Comparison of ENCODE assay signal across 9 cellular contexts in the genomic region with DNA sequence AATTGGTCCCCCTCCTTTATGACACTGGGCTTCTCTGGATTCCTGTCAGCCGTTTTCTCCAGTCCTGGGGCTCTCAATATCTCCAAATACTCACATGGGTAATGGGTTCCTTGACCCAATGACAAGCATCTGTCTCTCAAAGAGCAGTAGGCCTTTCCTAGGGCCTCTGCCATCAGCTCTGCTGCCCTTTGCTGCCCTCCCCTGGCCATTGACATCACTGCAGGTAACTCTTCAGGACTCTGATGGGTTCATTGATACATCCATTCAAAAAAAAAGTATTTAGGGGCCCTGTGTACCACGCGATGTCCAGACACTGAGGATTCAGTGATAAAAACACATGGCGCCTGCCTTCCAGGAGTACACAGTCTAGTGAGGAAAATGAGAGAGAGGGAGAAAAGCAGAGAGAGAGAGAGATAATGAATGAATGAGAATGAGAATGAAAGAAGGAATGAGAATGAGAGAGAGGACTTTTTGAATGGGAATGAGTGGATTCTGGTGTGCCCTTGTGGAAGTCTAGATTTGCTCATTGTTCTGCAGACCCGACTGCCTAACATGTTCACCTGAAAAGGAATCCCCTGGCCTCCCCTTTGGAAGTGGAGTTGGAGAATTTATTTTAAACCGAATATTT. TPM values are rescaled to one million over a fixed set of nuclear protein-coding genes. Genes with fewer than 3 reads are reported as not detected.
A peak's percentile ranks its signal among the peaks of the same experiment; 100 is the strongest.
DNase-seq lines count a peak whose midpoint lies in the region; ATAC-seq and TF ChIP-seq lines count a peak whose summit lies in the region.
"Had no signal": no experiment of that assay in that cellular context is flagged by ENCODE, and none has a peak within 500 bp of the region (broad histone marks: within the 10 kb centered on the region; RNA-seq: fewer than 3 reads in every experiment).

No MANE protein-coding gene starts in this region.

- H3K9me3 Mint-ChIP-seq in natural killer cell = no peaks in the 10 kb centered on the region
- H3K9me3 Mint-ChIP-seq in stimulated activated memory B cell treated with anti-CD40 and anti-IgM and Interleukin-4, amounts not matched to agents 10 μg/mL and 1 μg/mL and 100 μg/mL, for 72 hours = no peaks in the 10 kb centered on the region

- H3K36me3 Mint-ChIP-seq in natural killer cell = no peaks in the 10 kb centered on the region
- H3K36me3 Mint-ChIP-seq in stimulated activated memory B cell treated with anti-CD40 and anti-IgM and Interleukin-4, amounts not matched to agents 10 μg/mL and 1 μg/mL and 100 μg/mL, for 72 hours = peaks cover 32% of the 10 kb centered on the region

- ATAC-seq in GM18907 (IDR thresholded peaks at IDR 0.05; ENCODE audit: unreplicated experiment) = peak; percentile 88
- peak; percentile 76 for ATAC-seq in HG03097 (IDR thresholded peaks at IDR 0.05; ENCODE audit: low FRiP score, unreplicated experiment)
- peak; percentile 79 for ATAC-seq in esophagus mucosa
- ATAC-seq in natural killer cell = peak; percentile 82 to 98 (median 94)
- peak; percentile 83 for ATAC-seq in stimulated activated memory B cell treated with anti-CD40 and anti-IgM and Interleukin-4, amounts not matched to agents 10 μg/mL and 1 μg/mL and 100 μg/mL, for 72 hours

- DNase-seq in NCI-H82 (lab: John Stamatoyannopoulos, UW) (peak; percentile 77), natural killer cell (peak; percentile 59)
- DNase-seq in activated CD8-positive, alpha-beta memory T cell treated with anti-CD3 and anti-CD28 coated beads, Interleukin-2, amount 50 U/mL, for 4 hours = peak; percentile 69

- H3K4me3 Mint-ChIP-seq in natural killer cell = no peak overlapping the region
- H3K4me3 Mint-ChIP-seq in stimulated activated memory B cell treated with anti-CD40 and anti-IgM and Interleukin-4, amounts not matched to agents 10 μg/mL and 1 μg/mL and 100 μg/mL, for 72 hours = no peak overlapping the region

- peaks cover 2 to 3% of the 10 kb centered on the region in 2 donors for H3K4me1 Mint-ChIP-seq in natural killer cell
- no peaks in the 10 kb centered on the region for H3K4me1 Mint-ChIP-seq in stimulated activated memory B cell treated with anti-CD40 and anti-IgM and Interleukin-4, amounts not matched to agents 10 μg/mL and 1 μg/mL and 100 μg/mL, for 72 hours

- peak; percentile 95 for TF ChIP-seq CTCF in C4-2B (conservative IDR thresholded peaks at IDR 0.05)
- peak; percentile 91 for TF ChIP-seq CTCF in natural killer cell (IDR thresholded peaks at IDR 0.05)

- peaks cover 0 to 4% of the 10 kb centered on the region in 2 donors for H3K27me3 Mint-ChIP-seq in natural killer cell (ENCODE audit: low read depth in 2 of 2)
- no peaks in the 10 kb centered on the region for H3K27me3 Mint-ChIP-seq in stimulated activated memory B cell treated with anti-CD40 and anti-IgM and Interleukin-4, amounts not matched to agents 10 μg/mL and 1 μg/mL and 100 μg/mL, for 72 hours

- H3K27ac Mint-ChIP-seq in natural killer cell = no peak overlapping the region
- H3K27ac Mint-ChIP-seq in stimulated activated memory B cell treated with anti-CD40 and anti-IgM and Interleukin-4, amounts not matched to agents 10 μg/mL and 1 μg/mL and 100 μg/mL, for 72 hours = no peak overlapping the region

- no peak overlapping the region for H3K27ac ChIP-seq in C4-2B

- intact Hi-C loops in natural killer cell (cut with micrococcal nuclease) = loop anchor here (1.0 to 10.0 kb wide), 4 partner anchors 90 to 638 kb away; no protein-coding TSS in a partner anchor

RNA-seq across cellular contexts. Expression of gene OLFML1, which starts 42.6 kb away (rescaled TPM):
- total RNA-seq in esophagus mucosa (0.92 TPM), natural killer cell (not detected)
- total RNA-seq: T-helper 1 cell treated with Interleukin-12 subunit alpha and Interleukin-12 subunit beta and Interleukin-4 antibody, amounts not matched to agents 30 ng/mL and 1 ng/mL, for 36 hours had no signal
